ENCODE assay signal across 9 cellular contexts in genomic region chr14:64915025-64915424, GRCh38. TPM values are rescaled to one million over a fixed set of nuclear protein-coding genes. Genes with fewer than 3 reads are reported as not detected.
DNase-seq lines count a peak whose midpoint lies in the region; ATAC-seq and TF ChIP-seq lines count a peak whose summit lies in the region.
"Had no signal": no experiment of that assay in that cellular context is flagged by ENCODE, and none has a peak within 500 bp of the region (broad histone marks: within the 10 kb centered on the region; RNA-seq: fewer than 3 reads in every experiment).

No MANE protein-coding gene starts in this region.

- no peak for ATAC-seq in CD4-positive, alpha-beta T cell (ENCODE audit: poor library complexity)

- H3K27ac Mint-ChIP-seq in CD4-positive, alpha-beta T cell, result peak overlapping the region; percentile 88
- H3K27ac Mint-ChIP-seq in endodermal cell, result peak overlapping the region; percentile 69

- peaks cover 27% of the 10 kb centered on the region for H3K36me3 ChIP-seq in OCI-LY1 (ENCODE audit: insufficient read depth, low read length)
- no peaks in the 10 kb centered on the region for H3K36me3 ChIP-seq in endodermal cell (ENCODE audit: control insufficient read depth, insufficient read depth, low read length)
- no peaks in the 10 kb centered on the region for H3K36me3 ChIP-seq in neutrophil

- peak overlapping the region; percentile 76 for H3K4me2 ChIP-seq in OCI-LY1 (ENCODE audit: low read length)

- no peaks in the 10 kb centered on the region for H4K20me1 ChIP-seq in OCI-LY1 (ENCODE audit: insufficient read depth, low read length)

- no peak for TF ChIP-seq CTCF in CD4-positive, alpha-beta T cell (IDR thresholded peaks at IDR 0.05)
- TF ChIP-seq CTCF in OCI-LY1 (IDR thresholded peaks at IDR 0.05; ENCODE audit: low read length), result no peak
- TF ChIP-seq CTCF in endodermal cell (conservative IDR thresholded peaks at IDR 0.05), result no peak
- TF ChIP-seq CTCF in neutrophil (IDR thresholded peaks at IDR 0.05), result no peak

- no peaks in the 10 kb centered on the region for H3K9me3 Mint-ChIP-seq in CD4-positive, alpha-beta T cell
- no peaks in the 10 kb centered on the region for H3K9me3 Mint-ChIP-seq in endodermal cell

- CTCF ChIA-PET in CD4-positive, alpha-beta T cell (lab: Charles Lee), result interaction anchor here (0.8 to 1.4 kb wide), 3 partner anchors 8 to 23 kb away, joined by 3 read pairs; no protein-coding TSS in a partner anchor

- H3K4me1 ChIP-seq in OCI-LY1 (ENCODE audit: insufficient read depth, low read length, severe bottlenecking) (peaks cover 19% of the 10 kb centered on the region), endodermal cell (ENCODE audit: control insufficient read depth, insufficient read depth, low read length) (no peaks in the 10 kb centered on the region), neutrophil (ENCODE audit: control insufficient read depth in 1 of 2, insufficient read depth in 1 of 2, low read depth in 1 of 2, low read length in 1 of 2) (peaks cover 24 to 25% of the 10 kb centered on the region in 2 experiments)

- H3K36me3 Mint-ChIP-seq in CD4-positive, alpha-beta T cell (ENCODE audit: low read depth), result peaks cover 52% of the 10 kb centered on the region
- peaks cover 8% of the 10 kb centered on the region for H3K36me3 Mint-ChIP-seq in endodermal cell (ENCODE audit: low read depth)

- POLR2A ChIA-PET in CD4-positive, alpha-beta T cell (lab: Charles Lee), result interaction anchor here (0.6 to 5.8 kb wide), 26 partner anchors 11 to 527 kb away, joined by 3 to 132 read pairs (median 5); partner anchors contain the start of genes FNTB, GPX2, HSPA2 and MTHFD1

- no peaks in the 10 kb centered on the region for H3K27me3 Mint-ChIP-seq in CD4-positive, alpha-beta T cell
- no peaks in the 10 kb centered on the region for H3K27me3 Mint-ChIP-seq in endodermal cell (ENCODE audit: insufficient read depth)

- H3K27me3 ChIP-seq in CD4-positive, alpha-beta T cell (ENCODE audit: control insufficient read depth, insufficient read depth, low read length), result no peaks in the 10 kb centered on the region
- H3K27me3 ChIP-seq in OCI-LY1 (ENCODE audit: insufficient read depth, low read length) (no peaks in the 10 kb centered on the region), endodermal cell (ENCODE audit: control insufficient read depth, insufficient read depth, low read length, poor library complexity, severe bottlenecking) (no peaks in the 10 kb centered on the region), neutrophil (peaks cover 3% of the 10 kb centered on the region)

- H3K4me1 Mint-ChIP-seq in CD4-positive, alpha-beta T cell (ENCODE audit: low read depth), result peaks cover 63% of the 10 kb centered on the region
- peaks cover 8% of the 10 kb centered on the region for H3K4me1 Mint-ChIP-seq in endodermal cell

- intact Hi-C loops in CD4-positive, alpha-beta T cell (cut with DNase I, micrococcal nuclease), result loop anchor here in 1 of 2 experiments (2.0 to 10.0 kb wide), 6 partner anchors 14 to 1590 kb away; partner anchors contain the start of genes FNTB, GPHN, HSPA2 and MAX

- H3K9me2 ChIP-seq in OCI-LY1 (ENCODE audit: low read depth, low read length), result no peaks in the 10 kb centered on the region

- no peaks in the 10 kb centered on the region for H3F3A ChIP-seq in OCI-LY1 (ENCODE audit: insufficient read depth, low read length)

- in situ Hi-C loops in KBM-7 (cut with MboI; ENCODE audit: low pct_unique_long_range_greater_than_20kb, low sequenced_read_pairs), result no loop called here

- no peaks in the 10 kb centered on the region for H3K9me3 ChIP-seq in CD4-positive, alpha-beta T cell (ENCODE audit: control insufficient read depth, low read length)
- H3K9me3 ChIP-seq in OCI-LY1 (ENCODE audit: low read length) (no peaks in the 10 kb centered on the region), endodermal cell (ENCODE audit: control insufficient read depth, low read length) (no peaks in the 10 kb centered on the region), neutrophil (no peaks in the 10 kb centered on the region)

- WGBS in endodermal cell (ENCODE audit: insufficient coverage in 1 of 2, insufficient read length in 1 of 2), 2 experiments, result 53 to 66% methylated on average over 4 of the region's 4 CpGs

- H3K9ac ChIP-seq in OCI-LY1 (ENCODE audit: low read length) (peak overlapping the region; percentile 96), endodermal cell (ENCODE audit: extremely low read depth, low read length, poor library complexity, severe bottlenecking) (peak overlapping the region; percentile 94)

- H2AFZ ChIP-seq in OCI-LY1 (ENCODE audit: low read length), result no peak overlapping the region

- peak overlapping the region; percentile 93 for H3K4me3 Mint-ChIP-seq in CD4-positive, alpha-beta T cell
- H3K4me3 Mint-ChIP-seq in endodermal cell, result peak overlapping the region; percentile 86

- H3K4me3 ChIP-seq in OCI-LY1 (ENCODE audit: low read depth, low read length, poor library complexity, severe bottlenecking), result peak overlapping the region; percentile 91
- peak overlapping the region; percentile 88 for H3K4me3 ChIP-seq in endodermal cell (ENCODE audit: low read length)
- H3K4me3 ChIP-seq in neutrophil (ENCODE audit: low read depth in 1 of 2, low read length in 1 of 2), result peak overlapping the region; percentile 90 to 92

- DNase-seq in CD4-positive, alpha-beta T cell, result no peak
- DNase-seq in endodermal cell (no peak), KBM-7 (no peak), NCI-H2029 (lab: John Stamatoyannopoulos, UW) (no peak), NCI-H1105 treated with DMSO at 0.1 percent for 48 hours (lab: John Stamatoyannopoulos, UW) (no peak), COR-L47 (lab: John Stamatoyannopoulos, UW) (no peak)

- peak overlapping the region; percentile 99 for H3K27ac ChIP-seq in CD4-positive, alpha-beta T cell (ENCODE audit: low read depth, low read length)
- H3K27ac ChIP-seq in OCI-LY1 (ENCODE audit: low read depth, low read length, poor library complexity, severe bottlenecking) (peak overlapping the region; percentile 63), endodermal cell (ENCODE audit: low read depth, low read length) (no peak overlapping the region), neutrophil (peak overlapping the region; percentile 95)

- peaks cover 50% of the 10 kb centered on the region for H3K79me2 ChIP-seq in OCI-LY1 (ENCODE audit: insufficient read depth, low read length)

RNA-seq across cellular contexts. Expression of gene CHURC1, which starts 0.8 kb away (rescaled TPM):
- total RNA-seq in CD4-positive, alpha-beta T cell, result 10 to 100 TPM; 50.1 to 54.0 TPM
- total RNA-seq in endodermal cell, result 10 to 100 TPM; 56.7 to 63.2 TPM
- polyA plus RNA-seq in endodermal cell (2013, experiment 1 of 2), result 48.4 TPM
- 36.6 TPM for polyA plus RNA-seq in endodermal cell (2013, experiment 2 of 2)

RNA-seq across cellular contexts. Expression of gene GPX2, which starts 27.5 kb away (rescaled TPM):
- total RNA-seq in CD4-positive, alpha-beta T cell, result not detected
- total RNA-seq in endodermal cell, result 1 to 10 TPM; 2.6 to 3.7 TPM
- polyA plus RNA-seq in endodermal cell (2013, experiment 1 of 2), result 0.78 TPM
- polyA plus RNA-seq in endodermal cell (2013, experiment 2 of 2), result 1.3 TPM
- total RNA-seq: SK-MEL-5 had no signal

RNA-seq across cellular contexts. Expression of gene SPTB, which starts 35.3 kb away (rescaled TPM):
- total RNA-seq in CD4-positive, alpha-beta T cell, result under 1 TPM; 0.03 to 0.08 TPM
- 1 to 10 TPM in 1 of 2 donors, under 1 TPM in 1; 0.77 to 1.4 TPM for total RNA-seq in endodermal cell
- polyA plus RNA-seq in endodermal cell (2013, experiment 1 of 2), result 0.36 TPM
- polyA plus RNA-seq in endodermal cell (2013, experiment 2 of 2), result 0.41 TPM
- total RNA-seq: SK-MEL-5 had no signal

RNA-seq across cellular contexts. Expression of gene RAB15, which starts 57.1 kb away (rescaled TPM):
- total RNA-seq in CD4-positive, alpha-beta T cell, result 1 to 10 TPM; 2.6 to 3.8 TPM
- 10 to 100 TPM; 48.7 to 77.2 TPM for total RNA-seq in endodermal cell
- polyA plus RNA-seq in endodermal cell (2013, experiment 1 of 2), result 27.7 TPM
- polyA plus RNA-seq in endodermal cell (2013, experiment 2 of 2), result 24.4 TPM
